Comparison of ENCODE assay signal across 30 cellular contexts in genomic region chrX:30304866-30305265, GRCh38. TPM values are rescaled to one million over a fixed set of nuclear protein-coding genes. Genes with fewer than 3 reads are reported as not detected.
"Had no signal": no experiment of that assay in that cellular context is flagged by ENCODE, and none has a peak within 500 bp of the region (broad histone marks: within the 10 kb centered on the region; RNA-seq: fewer than 3 reads in every experiment).

No MANE protein-coding gene starts in this region.

- FAIRE-seq: endothelial cell of umbilical vein had no signal

- H3K9me3 ChIP-seq: esophagus squamous epithelium, heart left ventricle, tibial artery had no signal

- DNase-seq: activated CD4-positive, alpha-beta memory T cell treated with anti-CD3 and anti-CD28 coated beads, Interleukin-2, amount 10 ng/mL, durations not matched to agents 7 days and 5 days; activated CD4-positive, alpha-beta T cell treated with anti-CD3 and anti-CD28 coated beads, Interleukin-2, amount 10 ng/mL, durations not matched to agents 24 days and 14 days; activated effector memory CD4-positive, alpha-beta T cell treated with Interleukin-2 at 50 U/mL for 16 hours; activated naive CD4-positive, alpha-beta T cell treated with anti-CD3 and anti-CD28 coated beads for 36 hours; activated naive CD8-positive, alpha-beta T cell treated with anti-CD3 and anti-CD28 coated beads, Interleukin-2, amount 10 ng/mL, durations not matched to agents 7 days and 5 days; activated T-cell treated with anti-CD3 and anti-CD28 coated beads, Interleukin-2, amount 50 U/mL, for 72 hours; amygdala; dermis blood vessel endothelial cell; effector CD8-positive, alpha-beta T cell; esophagus squamous epithelium; heart left ventricle; islet precursor cell; left cardiac atrium; nephron progenitor cell; right cardiac atrium; stimulated activated CD4-positive, alpha-beta T cell treated with anti-CD3 and anti-CD28 coated beads, Interleukin-1b, Interleukin-23, amount 100 ng/mL, for 48 hours; tibial artery had no signal

- H3K4me3 Mint-ChIP-seq: activated CD4-positive, alpha-beta memory T cell treated with anti-CD3 and anti-CD28 coated beads, Interleukin-2, amount 10 ng/mL, durations not matched to agents 7 days and 5 days; activated CD4-positive, alpha-beta T cell treated with anti-CD3 and anti-CD28 coated beads, Interleukin-2, amount 10 ng/mL, durations not matched to agents 24 days and 14 days; activated naive CD4-positive, alpha-beta T cell treated with anti-CD3 and anti-CD28 coated beads for 36 hours; activated naive CD8-positive, alpha-beta T cell treated with anti-CD3 and anti-CD28 coated beads, Interleukin-2, amount 10 ng/mL, durations not matched to agents 7 days and 5 days; activated T-cell treated with anti-CD3 and anti-CD28 coated beads, Interleukin-2, amount 50 U/mL, for 72 hours; memory B cell; nephron progenitor cell; stimulated activated naive CD8-positive, alpha-beta T cell treated with anti-CD3 and anti-CD28 coated beads, Interleukin-15, Interleukin-2, amounts not matched to agents 100 ng/mL and 50 ng/mL, for 24 hours had no signal

- H3K36me3 Mint-ChIP-seq: activated naive CD8-positive, alpha-beta T cell treated with anti-CD3 and anti-CD28 coated beads, Interleukin-2, amount 10 ng/mL, durations not matched to agents 7 days and 5 days; memory B cell had no signal

- H3K27ac Mint-ChIP-seq: activated CD4-positive, alpha-beta memory T cell treated with anti-CD3 and anti-CD28 coated beads, Interleukin-2, amount 10 ng/mL, durations not matched to agents 7 days and 5 days; activated CD4-positive, alpha-beta T cell treated with anti-CD3 and anti-CD28 coated beads, Interleukin-2, amount 10 ng/mL, durations not matched to agents 24 days and 14 days; activated naive CD4-positive, alpha-beta T cell treated with anti-CD3 and anti-CD28 coated beads for 36 hours; activated naive CD8-positive, alpha-beta T cell treated with anti-CD3 and anti-CD28 coated beads, Interleukin-2, amount 10 ng/mL, durations not matched to agents 7 days and 5 days; activated T-cell treated with anti-CD3 and anti-CD28 coated beads, Interleukin-2, amount 50 U/mL, for 72 hours; memory B cell; nephron progenitor cell; stimulated activated naive CD8-positive, alpha-beta T cell treated with anti-CD3 and anti-CD28 coated beads, Interleukin-15, Interleukin-2, amounts not matched to agents 100 ng/mL and 50 ng/mL, for 24 hours had no signal

- H3K36me3 ChIP-seq: cardiac muscle cell, esophagus squamous epithelium, heart left ventricle, tibial artery had no signal

- H3K27ac ChIP-seq: cardiac muscle cell, esophagus squamous epithelium, heart left ventricle, parathyroid adenoma, tibial artery had no signal

- H2AFZ ChIP-seq: parathyroid adenoma had no signal

- ATAC-seq: activated CD4-positive, CD25-positive, alpha-beta regulatory T cell treated with anti-CD3 and anti-CD28 coated beads, Interleukin-2, amount 50 U/mL, for 24 hours; activated T-cell treated with anti-CD3 and anti-CD28 coated beads, Interleukin-2, amount 50 U/mL, for 72 hours; heart left ventricle; left cardiac atrium; right cardiac atrium had no signal

- H3K9me3 Mint-ChIP-seq: activated CD4-positive, alpha-beta memory T cell treated with anti-CD3 and anti-CD28 coated beads, Interleukin-2, amount 10 ng/mL, durations not matched to agents 7 days and 5 days; activated CD4-positive, alpha-beta T cell treated with anti-CD3 and anti-CD28 coated beads, Interleukin-2, amount 10 ng/mL, durations not matched to agents 24 days and 14 days; activated naive CD4-positive, alpha-beta T cell treated with anti-CD3 and anti-CD28 coated beads for 36 hours; activated naive CD8-positive, alpha-beta T cell treated with anti-CD3 and anti-CD28 coated beads, Interleukin-2, amount 10 ng/mL, durations not matched to agents 7 days and 5 days; activated T-cell treated with anti-CD3 and anti-CD28 coated beads, Interleukin-2, amount 50 U/mL, for 72 hours; memory B cell; nephron progenitor cell; stimulated activated naive CD8-positive, alpha-beta T cell treated with anti-CD3 and anti-CD28 coated beads, Interleukin-15, Interleukin-2, amounts not matched to agents 100 ng/mL and 50 ng/mL, for 24 hours had no signal

- H3K79me2 ChIP-seq: parathyroid adenoma had no signal

- H3K4me3 ChIP-seq: cardiac muscle cell, esophagus squamous epithelium, heart left ventricle, tibial artery had no signal

- H3K9ac ChIP-seq: parathyroid adenoma had no signal

- H3K4me1 ChIP-seq: parathyroid adenoma had no signal

- H3K4me1 Mint-ChIP-seq: activated CD4-positive, alpha-beta memory T cell treated with anti-CD3 and anti-CD28 coated beads, Interleukin-2, amount 10 ng/mL, durations not matched to agents 7 days and 5 days; activated CD4-positive, alpha-beta T cell treated with anti-CD3 and anti-CD28 coated beads, Interleukin-2, amount 10 ng/mL, durations not matched to agents 24 days and 14 days; activated naive CD8-positive, alpha-beta T cell treated with anti-CD3 and anti-CD28 coated beads, Interleukin-2, amount 10 ng/mL, durations not matched to agents 7 days and 5 days; memory B cell had no signal

RNA-seq across cellular contexts. Expression of gene NR0B1, which starts 4.3 kb away (rescaled TPM):
- total RNA-seq: activated CD4-positive, alpha-beta memory T cell treated with anti-CD3 and anti-CD28 coated beads, Interleukin-2, amount 10 ng/mL, durations not matched to agents 7 days and 5 days; activated CD4-positive, alpha-beta T cell treated with anti-CD3 and anti-CD28 coated beads, Interleukin-2, amount 10 ng/mL, durations not matched to agents 24 days and 14 days; activated naive CD4-positive, alpha-beta T cell treated with anti-CD3 and anti-CD28 coated beads for 36 hours; activated naive CD8-positive, alpha-beta T cell treated with anti-CD3 and anti-CD28 coated beads, Interleukin-2, amount 10 ng/mL, durations not matched to agents 7 days and 5 days; activated T-cell treated with anti-CD3 and anti-CD28 coated beads, Interleukin-2, amount 50 U/mL, for 72 hours; dermis blood vessel endothelial cell; endothelial cell of umbilical vein; heart left ventricle; left cardiac atrium; liver; mononuclear cell; myocyte; pulmonary artery endothelial cell; right cardiac atrium; T-helper 2 cell treated with Interferon-gamma antibody and Interleukin-4, amounts not matched to agents 100 ng/mL and 5 ng/mL, for 36 hours; ureter had no signal
- polyA plus RNA-seq: cardiac muscle cell, endothelial cell of umbilical vein, liver, right cardiac atrium had no signal

RNA-seq across cellular contexts. Expression of gene MAGEB1, which starts 57.9 kb away (rescaled TPM):
- total RNA-seq: activated CD4-positive, alpha-beta memory T cell treated with anti-CD3 and anti-CD28 coated beads, Interleukin-2, amount 10 ng/mL, durations not matched to agents 7 days and 5 days; activated CD4-positive, alpha-beta T cell treated with anti-CD3 and anti-CD28 coated beads, Interleukin-2, amount 10 ng/mL, durations not matched to agents 24 days and 14 days; activated naive CD4-positive, alpha-beta T cell treated with anti-CD3 and anti-CD28 coated beads for 36 hours; activated naive CD8-positive, alpha-beta T cell treated with anti-CD3 and anti-CD28 coated beads, Interleukin-2, amount 10 ng/mL, durations not matched to agents 7 days and 5 days; activated T-cell treated with anti-CD3 and anti-CD28 coated beads, Interleukin-2, amount 50 U/mL, for 72 hours; cardiac muscle cell; dermis blood vessel endothelial cell; endothelial cell of umbilical vein; esophagus squamous epithelium; heart left ventricle; left cardiac atrium; liver; mononuclear cell; myocyte; pulmonary artery endothelial cell; right cardiac atrium; skeletal muscle tissue; T-helper 2 cell treated with Interferon-gamma antibody and Interleukin-4, amounts not matched to agents 100 ng/mL and 5 ng/mL, for 36 hours; ureter had no signal
- polyA plus RNA-seq: cardiac muscle cell, endothelial cell of umbilical vein, heart left ventricle, liver, right cardiac atrium had no signal
